ENCODE assay signal across 1 cellular context in genomic region chr1:201551877-201552731, GRCh38.
A peak's percentile ranks its signal among the peaks of the same experiment; 100 is the strongest.
TF ChIP-seq lines count a peak whose summit lies in the region.

No MANE protein-coding gene starts in this region.

TF ChIP-seq in K562, 482 proteins besides CTCF, POLR2A, EP300 and RAD21 (continued from another document):
- TF ChIP-seq ZNF318 (IDR thresholded peaks at IDR 0.05; ENCODE audit: borderline replicate concordance in 1 of 2, low read depth in 1 of 2) (peak in 1 of 2 experiments; percentile 85; a peak in 2 of 4 replicates), ARID1B (IDR thresholded peaks at IDR 0.05) (peak; percentile 84)
